1 cellular context compared by ENCODE assay signal in the genomic region with DNA sequence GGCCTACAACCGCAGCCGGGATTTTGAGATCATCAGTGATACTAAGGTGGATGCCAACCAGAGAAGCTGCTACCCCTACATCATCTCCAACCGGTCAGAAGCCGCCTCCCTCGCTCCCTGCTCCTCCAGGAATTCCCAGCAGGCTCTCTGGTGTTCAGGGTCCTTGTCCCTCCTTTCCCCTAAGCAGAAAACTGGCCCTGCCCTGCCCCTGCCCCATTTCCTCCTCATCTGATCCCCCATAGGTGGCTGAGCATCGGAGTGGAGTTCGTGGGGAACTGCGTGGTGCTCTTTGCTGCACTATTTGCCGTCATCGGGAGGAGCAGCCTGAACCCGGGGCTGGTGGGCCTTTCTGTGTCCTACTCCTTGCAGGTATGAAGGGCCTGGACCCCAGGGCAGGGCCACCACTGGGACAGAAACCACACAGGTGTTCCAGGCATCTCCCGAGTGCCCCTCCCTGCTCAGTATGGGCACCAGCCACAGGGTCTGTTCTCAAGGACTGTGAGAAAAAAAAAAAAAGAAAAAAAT.
TF ChIP-seq lines count a peak whose summit lies in the region.

No MANE protein-coding gene starts in this region.

TF ChIP-seq in IMR-90, 13 proteins besides CTCF, POLR2A, EP300 and RAD21:
- TF ChIP-seq MAZ (IDR thresholded peaks at IDR 0.05; ENCODE audit: borderline replicate concordance, low read depth, low read length) = no peak
- no peak for TF ChIP-seq BHLHE40 (IDR thresholded peaks at IDR 0.05; ENCODE audit: low read depth, low read length)
- no peak for TF ChIP-seq FOS (IDR thresholded peaks at IDR 0.05; ENCODE audit: low read depth, low read length)
- no peak for TF ChIP-seq NFE2L2 (IDR thresholded peaks at IDR 0.05; ENCODE audit: low read depth, low read length)
- no peak for TF ChIP-seq RCOR1 (IDR thresholded peaks at IDR 0.05; ENCODE audit: insufficient replicate concordance, low read length)
- no peak for TF ChIP-seq CHD1 (IDR thresholded peaks at IDR 0.05; ENCODE audit: low read depth, low read length)
- TF ChIP-seq, protein P1, sequence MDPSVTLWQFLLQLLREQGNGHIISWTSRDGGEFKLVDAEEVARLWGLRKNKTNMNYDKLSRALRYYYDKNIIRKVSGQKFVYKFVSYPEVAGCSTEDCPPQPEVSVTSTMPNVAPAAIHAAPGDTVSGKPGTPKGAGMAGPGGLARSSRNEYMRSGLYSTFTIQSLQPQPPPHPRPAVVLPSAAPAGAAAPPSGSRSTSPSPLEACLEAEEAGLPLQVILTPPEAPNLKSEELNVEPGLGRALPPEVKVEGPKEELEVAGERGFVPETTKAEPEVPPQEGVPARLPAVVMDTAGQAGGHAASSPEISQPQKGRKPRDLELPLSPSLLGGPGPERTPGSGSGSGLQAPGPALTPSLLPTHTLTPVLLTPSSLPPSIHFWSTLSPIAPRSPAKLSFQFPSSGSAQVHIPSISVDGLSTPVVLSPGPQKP (IDR thresholded peaks at IDR 0.05; ENCODE audit: borderline replicate concordance, low read depth, low read length) = no peak
- TF ChIP-seq, protein P2, sequence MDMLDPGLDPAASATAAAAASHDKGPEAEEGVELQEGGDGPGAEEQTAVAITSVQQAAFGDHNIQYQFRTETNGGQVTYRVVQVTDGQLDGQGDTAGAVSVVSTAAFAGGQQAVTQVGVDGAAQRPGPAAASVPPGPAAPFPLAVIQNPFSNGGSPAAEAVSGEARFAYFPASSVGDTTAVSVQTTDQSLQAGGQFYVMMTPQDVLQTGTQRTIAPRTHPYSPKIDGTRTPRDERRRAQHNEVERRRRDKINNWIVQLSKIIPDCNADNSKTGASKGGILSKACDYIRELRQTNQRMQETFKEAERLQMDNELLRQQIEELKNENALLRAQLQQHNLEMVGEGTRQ (IDR thresholded peaks at IDR 0.05; ENCODE audit: low read depth, low read length) = no peak
- no peak for TF ChIP-seq MAFK (IDR thresholded peaks at IDR 0.05; ENCODE audit: low read depth, low read length)
- no peak for TF ChIP-seq RFX5 (IDR thresholded peaks at IDR 0.05; ENCODE audit: low read depth, low read length)
- TF ChIP-seq MXI1 (IDR thresholded peaks at IDR 0.05; ENCODE audit: borderline replicate concordance, low read depth, low read length) = no peak
- TF ChIP-seq CEBPB (IDR thresholded peaks at IDR 0.05; ENCODE audit: low read depth, low read length) = no peak
- no peak for TF ChIP-seq SMC3 (IDR thresholded peaks at IDR 0.05; ENCODE audit: low read depth, low read length)
